In genomic region chr1:145990249-145991097, GRCh38 we compare ENCODE assay signal across 9 cellular contexts. TPM values are rescaled to one million over a fixed set of nuclear protein-coding genes. Genes with fewer than 3 reads are reported as not detected.
DNase-seq lines count a peak whose midpoint lies in the region; ATAC-seq, FAIRE-seq and TF ChIP-seq lines count a peak whose summit lies in the region.
"Had no signal": no experiment of that assay in that cellular context is flagged by ENCODE, and none has a peak within 500 bp of the region (broad histone marks: within the 10 kb centered on the region; RNA-seq: fewer than 3 reads in every experiment).

No MANE protein-coding gene starts in this region.

- no peak overlapping the region for H2AK5ac ChIP-seq in H9 (ENCODE audit: insufficient read length, low read length)

- H3K4ac ChIP-seq in H9 (ENCODE audit: low read depth, low read length) = no peak overlapping the region

- H3K56ac ChIP-seq in H9 (ENCODE audit: insufficient read length, low read depth, low read length) = no peak overlapping the region

- H2BK20ac ChIP-seq in H9 (ENCODE audit: low read depth, low read length, poor library complexity, severe bottlenecking) = no peak overlapping the region

- peak overlapping the region; percentile 48 for H3K18ac ChIP-seq in H9 (ENCODE audit: insufficient read length, low read depth, low read length)

- H3K36me3 Mint-ChIP-seq in H9 (ENCODE audit: insufficient read depth in 1 of 3, low read depth in 3 of 3) = peaks cover 27 to 32% (median 31%) of the 10 kb centered on the region in 3 experiments
- H3K36me3 Mint-ChIP-seq in T-cell = peaks cover 38% of the 10 kb centered on the region

- no peak overlapping the region for H3K4me3 Mint-ChIP-seq in H9
- H3K4me3 Mint-ChIP-seq in T-cell = peak overlapping the region in 1 of 3 donors; percentile 98

- TF ChIP-seq CTCF in H9 (conservative IDR thresholded peaks at IDR 0.05) (no peak), fibroblast of villous mesenchyme (IDR thresholded peaks at IDR 0.05; ENCODE audit: insufficient read depth, low read depth, low read length) (no peak), psoas muscle (IDR thresholded peaks at IDR 0.05) (no peak)

- no peak overlapping the region for H3K4me3 ChIP-seq in fibroblast of villous mesenchyme (ENCODE audit: low read depth, low read length)
- no peak overlapping the region for H3K4me3 ChIP-seq in psoas muscle

- H4K91ac ChIP-seq in H9 (ENCODE audit: insufficient read length, low read depth, low read length) = no peak overlapping the region

- H3K79me1 ChIP-seq in H9 (ENCODE audit: insufficient read depth, low read depth, low read length, poor library complexity, severe bottlenecking) = peaks cover 7% of the 10 kb centered on the region

- intact Hi-C loops in psoas muscle (cut with DNase I) = no loop called here

- H4K20me1 ChIP-seq in H9 (ENCODE audit: control insufficient read depth, insufficient read depth, insufficient read length) = no peaks in the 10 kb centered on the region

- H3K9me3 ChIP-seq in H9 (ENCODE audit: control insufficient read depth, low read depth, low read length) = no peaks in the 10 kb centered on the region
- no peaks in the 10 kb centered on the region for H3K9me3 ChIP-seq in psoas muscle

- H3K9me3 Mint-ChIP-seq in H9 (no peaks in the 10 kb centered on the region), T-cell (no peaks in the 10 kb centered on the region)

- H2BK12ac ChIP-seq in H9 (ENCODE audit: insufficient read length, low read depth, low read length) = peak overlapping the region; percentile 43

- POLR2A ChIA-PET in T-cell (lab: Charles Lee) = interaction anchor here in 1 of 2 donors (0.7 kb wide), 2 partner anchors 11 to 63 kb away, joined by 3 read pairs; no protein-coding TSS in a partner anchor

- WGBS in H9 (ENCODE audit: extremely low coverage, insufficient read length, low lambda C conversion rate) = no CpG with 5 or more reads among the region's 7 CpGs
- WGBS in psoas muscle, 3 donors = 34 to 60% (median 35%) methylated on average over 7 of the region's 7 CpGs

- no peak overlapping the region for H3K9ac ChIP-seq in H9 (ENCODE audit: extremely low read depth, insufficient read length, low read length)

- no peak overlapping the region for H3T11ph ChIP-seq in H9 (ENCODE audit: low read length)

- peaks cover 21 to 31% of the 10 kb centered on the region in 2 donors for H3K36me3 ChIP-seq in psoas muscle (ENCODE audit: insufficient read depth in 1 of 2, low read depth in 1 of 2)

- H2BK120ac ChIP-seq in H9 (ENCODE audit: low read depth, low read length, poor library complexity, severe bottlenecking) = no peak overlapping the region

- no peak overlapping the region; the same call in 1 of the 2 replicates for H3K14ac ChIP-seq in H9 (ENCODE audit: insufficient read depth, low read length)

- no peak overlapping the region for H3K27ac ChIP-seq in H9 (ENCODE audit: insufficient read length, low read depth, low read length)
- peak overlapping the region; percentile 98 for H3K27ac ChIP-seq in psoas muscle

- no peak overlapping the region for H4K5ac ChIP-seq in H9 (ENCODE audit: insufficient read length, low read depth, low read length)

- H3K4me2 ChIP-seq in H9 (ENCODE audit: insufficient read depth, insufficient read length, low read length) = no peak overlapping the region

- no peaks in the 10 kb centered on the region for H3K27me3 Mint-ChIP-seq in H9 (ENCODE audit: low read depth)
- H3K27me3 Mint-ChIP-seq in T-cell = no peaks in the 10 kb centered on the region

- no peak overlapping the region for H2BK15ac ChIP-seq in H9 (ENCODE audit: low read depth, low read length)

- no peak overlapping the region for H2BK5ac ChIP-seq in H9 (ENCODE audit: insufficient read length, low read length)

- no peak for DNase-seq in H9
- no peak for DNase-seq in T-cell
- peak; percentile 76 for DNase-seq in fibroblast of villous mesenchyme (ENCODE audit: low read depth)
- DNase-seq in psoas muscle = peak; percentile 59 to 81
- no peak for DNase-seq in HK-2 (ENCODE audit: unreplicated experiment)
- no peak for DNase-seq in stimulated activated CD4-positive, alpha-beta T cell treated with anti-CD3 and anti-CD28 coated beads, Interleukin-4, amount 100 ng/mL, for 4 hours
- DNase-seq in RCC 7860 (ENCODE audit: low spot score) = no peak
- no peak for DNase-seq in central memory CD4-positive, alpha-beta T cell
- DNase-seq: activated CD4-positive, alpha-beta T cell treated with anti-CD3 and anti-CD28 coated beads, Interleukin-2, amount 50 U/mL, for 4 hours had no signal

- FAIRE-seq in RCC 7860 (lab: Jason Lieb, UNC) = no peak

- H3K27me3 ChIP-seq in H9 (ENCODE audit: insufficient read depth, low read length) (no peaks in the 10 kb centered on the region), psoas muscle (ENCODE audit: insufficient read depth in 3 of 3, low read length in 2 of 3) (no peaks in the 10 kb centered on the region)

- H3K4me1 Mint-ChIP-seq in H9 (peaks cover 28 to 41% of the 10 kb centered on the region in 2 experiments), T-cell (peaks cover 66 to 76% (median 71%) of the 10 kb centered on the region in 3 donors)

- H3K79me2 ChIP-seq in H9 (ENCODE audit: insufficient read depth, low read length) = no peaks in the 10 kb centered on the region

- peaks cover 12% of the 10 kb centered on the region for H3K23me2 ChIP-seq in H9 (ENCODE audit: insufficient read length, low read depth, low read length, poor library complexity, severe bottlenecking)

- CTCF ChIA-PET in T-cell (lab: Charles Lee) = interaction anchor here (0.7 to 9.6 kb wide), 4 partner anchors 8 to 16 kb away, joined by 3 to 93 read pairs (median 4); no protein-coding TSS in a partner anchor

- H2AFZ ChIP-seq in H9 (ENCODE audit: low read length) = no peak overlapping the region

- H3K4me1 ChIP-seq in H9 (ENCODE audit: insufficient read depth, low read length) (peaks cover 4% of the 10 kb centered on the region; the same call in 1 of the 2 replicates), psoas muscle (peaks cover 20% of the 10 kb centered on the region)

- peak overlapping the region in 1 of 3 experiments; percentile 62; a peak in 3 of 7 replicates for H3K27ac Mint-ChIP-seq in H9
- peak overlapping the region; percentile 98 to 99 for H3K27ac Mint-ChIP-seq in T-cell

- peak in 1 of 4 experiments; percentile 18 for ATAC-seq in T-cell (replicated peaks in 1 of 4)
- peak; percentile 18 to 26 (median 21) for ATAC-seq in psoas muscle

- H3K23ac ChIP-seq in H9 (ENCODE audit: insufficient read length, low read depth, low read length) = no peak overlapping the region

- H4K8ac ChIP-seq in H9 (replicated peaks; ENCODE audit: insufficient read length, low read depth, low read length) = no peak overlapping the region

RNA-seq across cellular contexts. Expression of gene TXNIP, which starts 5.9 kb away (rescaled TPM):
- 20.8 and 23.2 TPM in 2 replicates for total RNA-seq in H9 (2021)
- total RNA-seq in T-cell = 1,000 to 10,000 TPM in 1 of 5 donors, 100 to 1,000 TPM in 4; 721 to 2,117 (median 773) TPM
- total RNA-seq in fibroblast of villous mesenchyme = 69.5 and 205 TPM in 2 replicates
- total RNA-seq in psoas muscle = 1,000 to 10,000 TPM in 3 of 4 donors, 100 to 1,000 TPM in 1; 887 to 2,747 (median 1,374) TPM
- polyA plus RNA-seq in psoas muscle = 1,000 to 10,000 TPM; 1,253 to 1,929 (median 1,863) TPM

RNA-seq across cellular contexts. Expression of gene POLR3GL, which starts 26.0 kb away (rescaled TPM):
- total RNA-seq in H9 (2021) = 6.0 and 7.9 TPM in 2 replicates
- 10 to 100 TPM; 30.9 to 41.7 (median 38.3) TPM for total RNA-seq in T-cell
- 11.2 and 14.8 TPM in 2 replicates for total RNA-seq in fibroblast of villous mesenchyme
- total RNA-seq in psoas muscle = 10 to 100 TPM; 30.5 to 62.5 (median 48.9) TPM
- 100 to 1,000 TPM in 1 of 3 donors, 10 to 100 TPM in 2; 59.9 to 139 (median 98.1) TPM for polyA plus RNA-seq in psoas muscle

RNA-seq across cellular contexts. Expression of gene ANKRD34A, which starts 26.1 kb away (rescaled TPM):
- total RNA-seq in H9 (2021) (0.20 and 0.39 TPM in 2 replicates), T-cell (1 to 10 TPM in 3 of 5 donors, under 1 TPM in 2; 0.68 to 3.5 (median 1.7) TPM), fibroblast of villous mesenchyme (1.3 and 1.6 TPM in 2 replicates), psoas muscle (10 to 100 TPM in 1 of 4 donors, 1 to 10 TPM in 2, under 1 TPM in 1; 0.42 to 12.3 (median 4.9) TPM)
- 10 to 100 TPM in 1 of 3 donors, 1 to 10 TPM in 2; 6.6 to 14.7 (median 7.4) TPM for polyA plus RNA-seq in psoas muscle

RNA-seq across cellular contexts. Expression of gene HJV, which starts 31.1 kb away (rescaled TPM):
- total RNA-seq in H9 (2021) (not detected in 2 replicates), T-cell (not detected), fibroblast of villous mesenchyme (not detected in 2 replicates), psoas muscle (100 to 1,000 TPM; 240 to 354 (median 317) TPM)
- 100 to 1,000 TPM in 2 of 3 donors, 10 to 100 TPM in 1; 38.1 to 314 (median 168) TPM for polyA plus RNA-seq in psoas muscle

RNA-seq across cellular contexts. Expression of gene LIX1L, which starts 32.7 kb away (rescaled TPM):
- 5.9 TPM in 2 replicates for total RNA-seq in H9 (2021)
- total RNA-seq in T-cell = 10 to 100 TPM; 43.4 to 74.4 (median 64.2) TPM
- total RNA-seq in fibroblast of villous mesenchyme = 31.6 and 40.2 TPM in 2 replicates
- 10 to 100 TPM; 14.6 to 59.7 (median 38.0) TPM for total RNA-seq in psoas muscle
- 10 to 100 TPM; 23.5 to 36.9 (median 28.1) TPM for polyA plus RNA-seq in psoas muscle

Comparison
In these comparisons a context has a peak if more than half of its experiments do, and no peak if none do; other contexts are left out.
1. DNase-seq: peak in fibroblast of villous mesenchyme (single experiment) and psoas muscle (2 of 2); none in H9 (single experiment), T-cell (0 of 34), HK-2 (single experiment), stimulated activated CD4-positive, alpha-beta T cell treated with anti-CD3 and anti-CD28 coated beads, Interleukin-4, amount 100 ng/mL, for 4 hours (0 of 2), RCC 7860 (single experiment) and central memory CD4-positive, alpha-beta T cell (single experiment).